In genomic region chr18:30754846-30755245, GRCh38 we compare ENCODE assay signal across 20 cellular contexts.
DNase-seq lines count a peak whose midpoint lies in the region; ATAC-seq and TF ChIP-seq lines count a peak whose summit lies in the region.
"Had no signal": no experiment of that assay in that cellular context is flagged by ENCODE, and none has a peak within 500 bp of the region (broad histone marks: within the 10 kb centered on the region; RNA-seq: fewer than 3 reads in every experiment).

No MANE protein-coding gene starts in this region.

- POLR2A ChIA-PET in MCF 10A (lab: Yijun Ruan, JAX), result no interaction called here
- POLR2A ChIA-PET in HCT116 (lab: Charles Lee), result no interaction called here

- H3K4me1 ChIP-seq in breast epithelium, result no peaks in the 10 kb centered on the region
- H3K4me1 ChIP-seq in HCT116 (ENCODE audit: control insufficient read depth in 1 of 2, insufficient read depth in 2 of 2, low read length in 2 of 2), result no peaks in the 10 kb centered on the region

- no peak overlapping the region for H3K4me3 Mint-ChIP-seq in MCF 10A (ENCODE audit: unreplicated experiment)
- H3K4me3 Mint-ChIP-seq: CD4-positive, alpha-beta memory T cell; H9; HFFc6 had no signal

- H3K9me3 ChIP-seq in breast epithelium, result peaks cover 0 to 5% of the 10 kb centered on the region in 2 donors
- H3K9me3 ChIP-seq in HCT116 (ENCODE audit: control insufficient read depth in 1 of 2, insufficient read depth in 1 of 2, low read depth in 1 of 2, low read length in 2 of 2), result no peaks in the 10 kb centered on the region; a peak in 1 of 4 replicates

- BruUV-seq in MCF 10A (replicated peaks; lab: Mats Ljungman, UMichigan) (no TSS peak), HCT116 (replicated peaks; lab: Mats Ljungman, UMichigan) (no TSS peak)

- H3K27me3 ChIP-seq in breast epithelium, result no peaks in the 10 kb centered on the region
- no peaks in the 10 kb centered on the region for H3K27me3 ChIP-seq in HCT116 (ENCODE audit: insufficient read depth, low read length)

- DNase-seq in MCF 10A (ENCODE audit: unreplicated experiment), result peak; percentile 17
- DNase-seq in breast epithelium (ENCODE audit: low spot score in 2 of 2), result no peak
- no peak for DNase-seq in HCT116 (ENCODE audit: low read depth, low spot score)
- DNase-seq in astrocyte of the hippocampus (ENCODE audit: low read depth, low spot score), result peak; percentile 7
- DNase-seq in left kidney (ENCODE audit: low read depth, low spot score), result peak; percentile 16
- no peak for DNase-seq in activated CD4-positive, alpha-beta T cell treated with anti-CD3 and anti-CD28 coated beads for 4 hours
- DNase-seq in AG08396 (ENCODE audit: low spot score), result no peak
- DNase-seq in T-helper 2 cell, result no peak
- DNase-seq: ACHN; C1 segment of cervical spinal cord; Calu3; CD4-positive, alpha-beta memory T cell; COR-L47; DMS53; DMS79 treated with DMSO at 0.1 percent for 48 hours; GF-D8; GM23248; H9; HFFc6 had no signal

- TF ChIP-seq RAD21 in HCT116 (IDR thresholded peaks at IDR 0.05; ENCODE audit: low read depth), result no peak

- H3K4me2 ChIP-seq in HCT116 (ENCODE audit: low read length), result no peak overlapping the region

- H2AFZ ChIP-seq in HCT116 (ENCODE audit: low read depth, low read length, poor library complexity, severe bottlenecking), result no peak overlapping the region
- H2AFZ ChIP-seq: GM23248 had no signal

- peaks cover 50% of the 10 kb centered on the region for H3K27me3 Mint-ChIP-seq in MCF 10A (ENCODE audit: insufficient read depth, unreplicated experiment)
- H3K27me3 Mint-ChIP-seq: CD4-positive, alpha-beta memory T cell had no signal

- H3K9me2 ChIP-seq in HCT116 (ENCODE audit: insufficient read depth), result no peaks in the 10 kb centered on the region

- TF ChIP-seq CTCF in MCF 10A (IDR thresholded peaks at IDR 0.05; ENCODE audit: unreplicated experiment), result no peak
- TF ChIP-seq CTCF in breast epithelium (IDR thresholded peaks at IDR 0.05), result no peak
- TF ChIP-seq CTCF in HCT116 (IDR thresholded peaks at IDR 0.05 in 2 of 3, conservative IDR thresholded peaks at IDR 0.05 in 1 of 3; ENCODE audit: borderline replicate concordance in 1 of 3, insufficient read depth in 1 of 3, low read depth in 2 of 3, low read length in 2 of 3), result no peak

- H4K20me1 ChIP-seq in HCT116 (ENCODE audit: insufficient read depth), result no peaks in the 10 kb centered on the region

- no peak overlapping the region for H3K27ac Mint-ChIP-seq in MCF 10A (ENCODE audit: low read depth, unreplicated experiment)
- H3K27ac Mint-ChIP-seq: CD4-positive, alpha-beta memory T cell; H9; HFFc6 had no signal

- no peaks in the 10 kb centered on the region for H3K4me1 Mint-ChIP-seq in MCF 10A (ENCODE audit: insufficient read depth, unreplicated experiment)
- H3K4me1 Mint-ChIP-seq: CD4-positive, alpha-beta memory T cell; H9 had no signal

- H3K36me3 ChIP-seq in breast epithelium, result no peaks in the 10 kb centered on the region
- H3K36me3 ChIP-seq in HCT116 (ENCODE audit: control insufficient read depth in 1 of 2, insufficient read depth in 2 of 2, low read length in 2 of 2), result no peaks in the 10 kb centered on the region

- no peak for TF ChIP-seq POLR2A in breast epithelium (IDR thresholded peaks at IDR 0.05)
- TF ChIP-seq POLR2A in HCT116 (IDR thresholded peaks at IDR 0.05; ENCODE audit: borderline replicate concordance, extremely low read depth, insufficient read depth, insufficient read length), result no peak

- H3K9ac ChIP-seq in HCT116 (ENCODE audit: low read length), result no peak overlapping the region
- H3K9ac ChIP-seq: GM23248 had no signal

- no peaks in the 10 kb centered on the region for H3K79me2 ChIP-seq in HCT116 (ENCODE audit: insufficient read depth, low read length)

- CTCF ChIA-PET in MCF 10A (lab: Yijun Ruan, JAX), result no interaction called here
- CTCF ChIA-PET in HCT116 (lab: Charles Lee), result no interaction called here

- intact Hi-C loops in MCF 10A (cut with micrococcal nuclease), result no loop called here
- intact Hi-C loops in breast epithelium (cut with DNase I; ENCODE audit: low total_unique reads), result no loop called here
- intact Hi-C loops in HCT116 (cut with micrococcal nuclease), result no loop called here

- no peak for ATAC-seq in HCT116

- H3K27ac ChIP-seq in breast epithelium (no peak overlapping the region), HCT116 (ENCODE audit: low read depth, low read length) (no peak overlapping the region)
- H3K27ac ChIP-seq: 22Rv1, GM23248 had no signal

- no peaks in the 10 kb centered on the region for H3K36me3 Mint-ChIP-seq in MCF 10A (ENCODE audit: insufficient read depth, unreplicated experiment)
- H3K36me3 Mint-ChIP-seq: CD4-positive, alpha-beta memory T cell had no signal

- RAD21 ChIA-PET in HCT116 (lab: Charles Lee; ENCODE audit: low non-redundant PET in 1 of 2, low total read pairs in 2 of 2, uncharacterized antibody in 2 of 2, unreplicated experiment in 2 of 2), result no interaction called here

- H3K4me3 ChIP-seq in breast epithelium (no peak overlapping the region), HCT116 (replicated peaks in 1 of 2; ENCODE audit: low read depth in 1 of 2, low read length in 2 of 2) (no peak overlapping the region)
- H3K4me3 ChIP-seq: GM23248 had no signal

- no peaks in the 10 kb centered on the region for H3K9me3 Mint-ChIP-seq in MCF 10A (ENCODE audit: unreplicated experiment)
- H3K9me3 Mint-ChIP-seq: H9 had no signal

TF ChIP-seq in HCT116, 20 proteins besides CTCF, POLR2A, EP300 and RAD21:
- no peak for TF ChIP-seq POLR2AphosphoS5 (IDR thresholded peaks at IDR 0.05; ENCODE audit: low read depth, low read length)
- TF ChIP-seq REST (IDR thresholded peaks at IDR 0.05; ENCODE audit: low read depth), result peak; percentile 28

Comparison
In these comparisons a context has a peak if more than half of its experiments do, and no peak if none do; other contexts are left out.
1. DNase-seq: peak in MCF 10A (single experiment), astrocyte of the hippocampus (single experiment) and left kidney (single experiment); none in breast epithelium (0 of 2), HCT116 (single experiment), activated CD4-positive, alpha-beta T cell treated with anti-CD3 and anti-CD28 coated beads for 4 hours (0 of 2), AG08396 (single experiment) and T-helper 2 cell (0 of 5).